8 cellular contexts compared by ENCODE assay signal in genomic region chr10:3091346-3091787, GRCh38. TPM values are rescaled to one million over a fixed set of nuclear protein-coding genes. Genes with fewer than 3 reads are reported as not detected.
DNase-seq lines count a peak whose midpoint lies in the region; FAIRE-seq and TF ChIP-seq lines count a peak whose summit lies in the region.

No MANE protein-coding gene starts in this region.

- H3K9me1 ChIP-seq in endothelial cell of umbilical vein (replicated peaks; ENCODE audit: control insufficient read depth, extremely low read depth, insufficient read depth, low read length), result no peaks in the 10 kb centered on the region

- no peaks in the 10 kb centered on the region for H3K9me3 ChIP-seq in GM23248 (ENCODE audit: low read depth)
- H3K9me3 ChIP-seq in endothelial cell of umbilical vein (replicated peaks; ENCODE audit: control insufficient read depth, insufficient read depth, low read length), result no peaks in the 10 kb centered on the region

- DNase-seq in GM23248, result peak; percentile 89
- DNase-seq in SW480 (ENCODE audit: low spot score), result peak; percentile 10
- DNase-seq in endothelial cell of umbilical vein (ENCODE audit: low read depth, low spot score), result peak; percentile 80
- peak; percentile 84 for DNase-seq in skeletal muscle cell (ENCODE audit: low read depth)
- DNase-seq in NCI-H446 (lab: John Stamatoyannopoulos, UW), result no peak
- no peak for DNase-seq in DMS79 (lab: John Stamatoyannopoulos, UW)
- DNase-seq in ACHN, result no peak
- DNase-seq in NCI-H2227 (lab: John Stamatoyannopoulos, UW; ENCODE audit: unreplicated experiment), result no peak

- CTCF ChIA-PET in endothelial cell of umbilical vein (lab: Charles Lee), result interaction anchor here (0.7 to 2.0 kb wide), 10 partner anchors 9 to 46 kb away, joined by 3 to 14 read pairs (median 4); no protein-coding TSS in a partner anchor

- no peak for TF ChIP-seq CTCF in endothelial cell of umbilical vein (IDR thresholded peaks at IDR 0.05; ENCODE audit: extremely low read depth in 1 of 2, insufficient read depth in 1 of 2, low read depth in 1 of 2, low read length in 2 of 2)

- H3K4me1 ChIP-seq in GM23248 (ENCODE audit: insufficient read depth) (peaks cover 38% of the 10 kb centered on the region), endothelial cell of umbilical vein (ENCODE audit: control insufficient read depth, extremely low read depth, insufficient read depth, low read length) (peaks cover 80% of the 10 kb centered on the region)

- peak; percentile 70 for FAIRE-seq in endothelial cell of umbilical vein (lab: Jason Lieb, UNC)

- POLR2A ChIA-PET in endothelial cell of umbilical vein (lab: Charles Lee), result interaction anchor here (1.3 kb wide), 1 partner anchor 20 kb away, joined by 5 read pairs; no protein-coding TSS in a partner anchor

- BruUV-seq in endothelial cell of umbilical vein (replicated peaks; lab: Mats Ljungman, UMichigan), result no TSS peak

- H3K27ac ChIP-seq in GM23248 (peak overlapping the region; percentile 79), endothelial cell of umbilical vein (ENCODE audit: insufficient read depth, low read depth, low read length) (peak overlapping the region; percentile 97)

- H3K36me3 ChIP-seq in GM23248 (ENCODE audit: low read depth) (peaks cover 4% of the 10 kb centered on the region; the same call in 1 of the 2 replicates), endothelial cell of umbilical vein (ENCODE audit: control insufficient read depth in 2 of 2, extremely low read depth in 1 of 2, insufficient read depth in 2 of 2, low read length in 2 of 2) (peaks cover 0 to 8% of the 10 kb centered on the region in 2 experiments)

- peak overlapping the region; percentile 79 for H3K4me2 ChIP-seq in GM23248 (ENCODE audit: unreplicated experiment)
- H3K4me2 ChIP-seq in endothelial cell of umbilical vein (ENCODE audit: insufficient read depth, low read length), result peak overlapping the region; percentile 75

- H3F3A ChIP-seq in GM23248 (ENCODE audit: insufficient read depth), result peaks cover 39% of the 10 kb centered on the region

- H3K9ac ChIP-seq in GM23248 (peak overlapping the region; percentile 62), endothelial cell of umbilical vein (replicated peaks; ENCODE audit: extremely low read depth, insufficient read depth, low read length) (peak overlapping the region; percentile 79)

- H4K20me1 ChIP-seq in GM23248 (ENCODE audit: insufficient read depth) (no peaks in the 10 kb centered on the region), endothelial cell of umbilical vein (replicated peaks; ENCODE audit: control insufficient read depth, extremely low read depth, insufficient read depth, low read length) (no peaks in the 10 kb centered on the region)

- H3K27me3 ChIP-seq in GM23248 (replicated peaks; ENCODE audit: insufficient read depth) (no peaks in the 10 kb centered on the region), endothelial cell of umbilical vein (ENCODE audit: control insufficient read depth in 2 of 2, insufficient read depth in 2 of 2, low read length in 2 of 2) (no peaks in the 10 kb centered on the region)

- TF ChIP-seq POLR2A in endothelial cell of umbilical vein (IDR thresholded peaks at IDR 0.05; ENCODE audit: low read depth, low read length), result no peak

- 33 to 38% methylated on average over 12 of the region's 12 CpGs for WGBS in GM23248 (ENCODE audit: low coverage in 1 of 2, low lambda C conversion rate in 2 of 2, missing lambda C conversion rate in 2 of 2), 2 experiments

- in situ Hi-C loops in GM23248 (cut with MboI), result no loop called here
- in situ Hi-C loops in ACHN (cut with HindIII; ENCODE audit: low pct_ligation_motif_present, low pct_unique_long_range_greater_than_20kb, low sequenced_read_pairs), result no loop called here

- H3K4me3 ChIP-seq in GM23248, result peak overlapping the region; percentile 46
- no peak overlapping the region for H3K4me3 ChIP-seq in endothelial cell of umbilical vein (replicated peaks in 1 of 3; ENCODE audit: insufficient read depth in 1 of 3, low read depth in 1 of 3, low read length in 3 of 3)
- H3K4me3 ChIP-seq in skeletal muscle cell (ENCODE audit: low read depth, low read length), result no peak overlapping the region

- dilution Hi-C loops in endothelial cell of umbilical vein (cut with MboI; ENCODE audit: extremely low pct_ligation_motif_present, low sequenced_read_pairs), result no loop called here

- H2AFZ ChIP-seq in GM23248, result no peak overlapping the region
- no peak overlapping the region for H2AFZ ChIP-seq in endothelial cell of umbilical vein (ENCODE audit: low read depth, low read length)

- H3K79me2 ChIP-seq in GM23248 (ENCODE audit: insufficient read depth) (peaks cover 75% of the 10 kb centered on the region), endothelial cell of umbilical vein (ENCODE audit: control insufficient read depth, insufficient read depth, low read length) (peaks cover 71% of the 10 kb centered on the region)

- H3K9me2 ChIP-seq in GM23248 (ENCODE audit: insufficient read depth), result no peaks in the 10 kb centered on the region

- intact Hi-C loops in endothelial cell of umbilical vein (cut with micrococcal nuclease), result loop anchor here (1.0 to 10.0 kb wide), 2 partner anchors 20 to 1683 kb away; no protein-coding TSS in a partner anchor

TF ChIP-seq in endothelial cell of umbilical vein, 7 proteins besides CTCF, POLR2A, EP300 and RAD21:
- TF ChIP-seq FOS (IDR thresholded peaks at IDR 0.05; ENCODE audit: borderline replicate concordance, insufficient read depth, low read length) (peak; percentile 84), POLR2AphosphoS5 (IDR thresholded peaks at IDR 0.05; ENCODE audit: insufficient read depth, low read depth, low read length) (peak; percentile 62), MAX (IDR thresholded peaks at IDR 0.05; ENCODE audit: insufficient read depth, insufficient read length) (no peak), JUN (IDR thresholded peaks at IDR 0.05; ENCODE audit: borderline replicate concordance, insufficient read depth, insufficient read length, low read depth) (peak; percentile 58), MYC (IDR thresholded peaks at IDR 0.05; ENCODE audit: low read depth, low read length) (no peak)

RNA-seq across cellular contexts. Expression of gene PFKP, which starts 24.0 kb away (rescaled TPM):
- total RNA-seq in GM23248 (2014; rRNA removed; shearing (Covaris generic)), result 137 and 159 TPM in 2 replicates
- polyA plus RNA-seq in GM23248 (2016; fragmentation: Nextera tagmentation; extraction: Ambion mirVana) (133 TPM in 2 replicates), endothelial cell of umbilical vein (185 and 199 TPM in 2 replicates)
- 359 and 360 TPM in 2 replicates for total RNA-seq in endothelial cell of umbilical vein
- polyA plus RNA-seq in endothelial cell of umbilical vein (2011; cell fraction: cytosol; rRNA removed), result 217 and 218 TPM in 2 replicates
- polyA plus RNA-seq in endothelial cell of umbilical vein (2011; cell fraction: nucleus; rRNA removed), result 292 and 301 TPM in 2 replicates
- polyA plus RNA-seq in endothelial cell of umbilical vein (2012), result 370 TPM in 2 replicates
- 153 and 184 TPM in 2 replicates for polyA minus RNA-seq in endothelial cell of umbilical vein
- polyA minus RNA-seq in endothelial cell of umbilical vein (2011; cell fraction: cytosol; rRNA and poly(A)+ RNA removed), result 59.9 TPM
- polyA minus RNA-seq in endothelial cell of umbilical vein (2011; cell fraction: nucleus; rRNA and poly(A)+ RNA removed), result 90.1 and 121 TPM in 2 replicates

Comparison
In these comparisons a context has a peak if more than half of its experiments do, and no peak if none do; other contexts are left out.
1. DNase-seq: peak in GM23248 (single experiment), SW480 (single experiment), endothelial cell of umbilical vein (single experiment) and skeletal muscle cell (single experiment); none in NCI-H446 (0 of 2), DMS79 (single experiment), ACHN (single experiment) and NCI-H2227 (single experiment).